ENCODE assay signal across 9 cellular contexts in the genomic region with DNA sequence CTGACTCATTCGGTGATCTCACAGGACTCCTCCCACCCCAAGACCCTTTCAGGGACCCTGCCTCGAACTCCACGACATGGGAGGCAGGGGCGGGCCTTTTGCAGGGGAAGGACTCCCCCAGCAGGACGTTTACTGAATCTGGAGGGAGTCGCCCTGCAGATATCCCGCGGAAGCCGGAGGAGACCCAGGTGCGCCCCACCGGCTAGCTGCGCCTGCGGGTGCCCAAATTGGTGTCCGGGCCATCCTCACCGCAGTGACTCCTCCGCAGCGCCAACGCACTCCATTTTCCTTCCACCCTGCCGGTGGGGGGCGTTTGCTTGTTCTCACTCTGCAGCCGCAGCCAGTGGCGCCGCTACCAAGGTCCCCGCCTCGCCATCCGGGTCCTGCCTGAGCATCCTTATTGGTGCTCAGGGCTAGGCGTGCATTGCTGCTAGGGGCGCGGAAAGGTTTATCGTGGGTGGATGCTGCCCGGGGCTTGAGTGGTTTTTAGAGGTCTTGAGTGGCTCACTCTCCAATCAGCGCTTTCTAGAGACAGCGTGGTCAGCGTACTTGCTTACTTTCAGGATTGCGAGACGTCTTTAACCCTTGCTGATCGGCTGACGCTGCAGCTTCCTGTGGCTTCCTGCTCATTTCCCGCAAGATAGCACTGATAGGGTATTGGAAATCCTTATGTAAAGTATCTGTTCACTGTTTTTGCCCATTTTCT.
DNase-seq lines count a peak whose midpoint lies in the region; ATAC-seq and TF ChIP-seq lines count a peak whose summit lies in the region.
"Had no signal": no experiment of that assay in that cellular context is flagged by ENCODE, and none has a peak within 500 bp of the region (broad histone marks: within the 10 kb centered on the region; RNA-seq: fewer than 3 reads in every experiment).

No MANE protein-coding gene starts in this region.

- peak overlapping the region; percentile 72 to 93 (median 90) for H3K4me3 Mint-ChIP-seq in naive thymus-derived CD8-positive, alpha-beta T cell
- H3K4me3 Mint-ChIP-seq in stimulated activated memory B cell treated with anti-CD40 and anti-IgM and Interleukin-4, amounts not matched to agents 10 μg/mL and 1 μg/mL and 100 μg/mL, for 72 hours: peak overlapping the region; percentile 73

- no peaks in the 10 kb centered on the region for H3K27me3 ChIP-seq in BE2C
- no peaks in the 10 kb centered on the region for H3K27me3 ChIP-seq in NT2/D1 (ENCODE audit: insufficient read depth, insufficient read length)

- H3K9me3 Mint-ChIP-seq in naive thymus-derived CD8-positive, alpha-beta T cell: peaks cover 0 to 10% (median 2%) of the 10 kb centered on the region in 9 donors
- H3K9me3 Mint-ChIP-seq in stimulated activated memory B cell treated with anti-CD40 and anti-IgM and Interleukin-4, amounts not matched to agents 10 μg/mL and 1 μg/mL and 100 μg/mL, for 72 hours: peaks cover 7% of the 10 kb centered on the region

- H3K4me3 ChIP-seq in BE2C (ENCODE audit: low read depth, low read length) (peak overlapping the region; percentile 73), NT2/D1 (ENCODE audit: insufficient read length, low read depth) (peak overlapping the region; percentile 66)

- peaks cover 6 to 18% (median 11%) of the 10 kb centered on the region in 4 donors for H3K4me1 Mint-ChIP-seq in naive thymus-derived CD8-positive, alpha-beta T cell
- H3K4me1 Mint-ChIP-seq in stimulated activated memory B cell treated with anti-CD40 and anti-IgM and Interleukin-4, amounts not matched to agents 10 μg/mL and 1 μg/mL and 100 μg/mL, for 72 hours: peaks cover 21% of the 10 kb centered on the region

- H3K4me1 ChIP-seq in BE2C: no peaks in the 10 kb centered on the region
- H3K4me1 ChIP-seq in NT2/D1 (ENCODE audit: insufficient read depth, insufficient read length): peaks cover 4% of the 10 kb centered on the region

- no peaks in the 10 kb centered on the region for H3K36me3 Mint-ChIP-seq in naive thymus-derived CD8-positive, alpha-beta T cell
- no peaks in the 10 kb centered on the region for H3K36me3 Mint-ChIP-seq in stimulated activated memory B cell treated with anti-CD40 and anti-IgM and Interleukin-4, amounts not matched to agents 10 μg/mL and 1 μg/mL and 100 μg/mL, for 72 hours

- H3K9me3 ChIP-seq in BE2C (no peaks in the 10 kb centered on the region), NT2/D1 (ENCODE audit: insufficient read depth, low read length) (peaks cover 5% of the 10 kb centered on the region)

- peak; percentile 98 for ATAC-seq in HG03354 (IDR thresholded peaks at IDR 0.05; ENCODE audit: poor library complexity, severe bottlenecking, unreplicated experiment)
- ATAC-seq in naive thymus-derived CD8-positive, alpha-beta T cell: peak; percentile 99
- peak; percentile 85 for ATAC-seq in stimulated activated memory B cell treated with anti-CD40 and anti-IgM and Interleukin-4, amounts not matched to agents 10 μg/mL and 1 μg/mL and 100 μg/mL, for 72 hours

- DNase-seq in BE2C (peak; percentile 84), NT2/D1 (ENCODE audit: low read depth, low spot score) (peak; percentile 77), activated T-helper 1 cell treated with Interleukin-2 at 50 U/mL for 16 hours (ENCODE audit: low read depth) (peak; percentile 55), fibroblast of gingiva (ENCODE audit: low read depth) (peak; percentile 70)
- peak; percentile 58 to 90 (median 72) for DNase-seq in naive thymus-derived CD8-positive, alpha-beta T cell

- TF ChIP-seq POLR2A in GM19099 (IDR thresholded peaks at IDR 0.05; ENCODE audit: extremely low read depth, insufficient read length, low read depth): peak; percentile 32

- POLR2A ChIA-PET in naive thymus-derived CD8-positive, alpha-beta T cell (lab: Charles Lee): no interaction called here

- TF ChIP-seq CTCF in BE2C (IDR thresholded peaks at IDR 0.05; ENCODE audit: low read depth, low read length): peak; percentile 37

- H3K36me3 ChIP-seq in BE2C: no peaks in the 10 kb centered on the region
- no peaks in the 10 kb centered on the region for H3K36me3 ChIP-seq in NT2/D1 (ENCODE audit: insufficient read depth, insufficient read length, low read length)

- H3K9ac ChIP-seq in NT2/D1 (ENCODE audit: insufficient read length, low read depth): peak overlapping the region; percentile 90
- H3K9ac ChIP-seq: KMS-11 had no signal

- H3K27me3 Mint-ChIP-seq in naive thymus-derived CD8-positive, alpha-beta T cell: peaks cover 7 to 28% (median 12%) of the 10 kb centered on the region in 5 donors
- peaks cover 57% of the 10 kb centered on the region for H3K27me3 Mint-ChIP-seq in stimulated activated memory B cell treated with anti-CD40 and anti-IgM and Interleukin-4, amounts not matched to agents 10 μg/mL and 1 μg/mL and 100 μg/mL, for 72 hours

- peak overlapping the region in 9 of 10 donors; percentile 19 to 87 (median 66) for H3K27ac Mint-ChIP-seq in naive thymus-derived CD8-positive, alpha-beta T cell
- H3K27ac Mint-ChIP-seq in stimulated activated memory B cell treated with anti-CD40 and anti-IgM and Interleukin-4, amounts not matched to agents 10 μg/mL and 1 μg/mL and 100 μg/mL, for 72 hours: no peak overlapping the region

Comparison
In these comparisons a context has a peak if more than half of its experiments do, and no peak if none do; other contexts are left out.
1. Peak in every context shown above with its lines: DNase-seq, ATAC-seq and H3K4me3 ChIP-seq.